Comparison of ENCODE assay signal across 1 cellular context in the genomic region with DNA sequence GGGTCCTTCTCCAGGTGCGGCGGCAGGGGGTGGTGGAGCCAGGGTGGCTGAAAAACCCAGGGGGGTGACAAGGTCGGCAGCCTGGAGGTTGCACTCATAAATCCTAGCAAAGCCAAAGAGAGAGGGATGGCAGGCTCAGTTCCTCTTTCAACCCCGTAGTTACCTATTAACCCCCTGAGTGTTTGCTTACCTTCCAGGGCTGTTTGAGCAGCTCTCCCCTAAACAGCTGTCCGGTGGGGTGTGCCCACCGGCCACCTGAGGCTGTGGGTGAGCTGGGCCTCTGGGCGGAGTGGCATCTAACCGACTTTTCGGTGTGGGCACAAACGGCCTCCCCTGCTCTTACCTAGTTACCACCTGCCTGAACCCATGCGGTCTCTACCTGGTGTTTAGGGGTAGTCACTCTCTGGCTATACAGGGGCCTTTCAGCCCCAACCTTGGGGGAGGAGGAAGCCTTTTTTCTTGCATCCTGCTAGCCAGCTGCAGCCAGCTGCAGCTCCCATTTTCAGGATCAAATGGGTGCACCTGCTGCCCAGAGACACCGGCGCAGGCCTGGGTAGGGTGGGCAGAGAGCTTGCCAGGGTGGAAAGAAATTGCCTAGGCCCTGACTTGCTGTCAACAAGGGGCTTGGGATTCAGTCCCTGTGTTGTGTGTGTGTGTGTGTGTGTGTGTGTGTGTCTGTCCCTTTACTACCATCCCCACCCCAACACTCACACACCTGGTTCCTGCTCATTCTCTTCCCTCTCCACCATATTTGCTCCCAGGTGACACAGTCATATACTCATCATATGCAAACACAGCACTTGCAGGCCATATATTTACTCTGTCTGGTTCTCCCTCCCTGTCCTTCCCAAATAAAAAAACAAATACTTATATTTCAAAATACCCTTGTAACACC.
TF ChIP-seq lines count a peak whose summit lies in the region.

No MANE protein-coding gene starts in this region.

TF ChIP-seq in HepG2, 621 proteins besides CTCF, POLR2A, EP300 and RAD21 (continued from another document and continues in another):
- TF ChIP-seq JUN (CRISPR knock-in tag; IDR thresholded peaks at IDR 0.05), result no peak
- TF ChIP-seq MEIS2 (CRISPR knock-in tag; IDR thresholded peaks at IDR 0.05), result no peak
- no peak for TF ChIP-seq ETV6 (CRISPR knock-in tag; conservative IDR thresholded peaks at IDR 0.05)
- TF ChIP-seq, protein P1, sequence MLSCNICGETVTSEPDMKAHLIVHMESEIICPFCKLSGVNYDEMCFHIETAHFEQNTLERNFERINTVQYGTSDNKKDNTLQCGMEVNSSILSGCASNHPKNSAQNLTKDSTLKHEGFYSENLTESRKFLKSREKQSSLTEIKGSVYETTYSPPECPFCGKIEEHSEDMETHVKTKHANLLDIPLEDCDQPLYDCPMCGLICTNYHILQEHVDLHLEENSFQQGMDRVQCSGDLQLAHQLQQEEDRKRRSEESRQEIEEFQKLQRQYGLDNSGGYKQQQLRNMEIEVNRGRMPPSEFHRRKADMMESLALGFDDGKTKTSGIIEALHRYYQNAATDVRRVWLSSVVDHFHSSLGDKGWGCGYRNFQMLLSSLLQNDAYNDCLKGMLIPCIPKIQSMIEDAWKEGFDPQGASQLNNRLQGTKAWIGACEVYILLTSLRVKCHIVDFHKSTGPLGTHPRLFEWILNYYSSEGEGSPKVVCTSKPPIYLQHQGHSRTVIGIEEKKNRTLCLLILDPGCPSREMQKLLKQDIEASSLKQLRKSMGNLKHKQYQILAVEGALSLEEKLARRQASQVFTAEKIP (CRISPR knock-in tag; IDR thresholded peaks at IDR 0.05; ENCODE audit: borderline replicate concordance), result no peak
- TF ChIP-seq, protein P2, sequence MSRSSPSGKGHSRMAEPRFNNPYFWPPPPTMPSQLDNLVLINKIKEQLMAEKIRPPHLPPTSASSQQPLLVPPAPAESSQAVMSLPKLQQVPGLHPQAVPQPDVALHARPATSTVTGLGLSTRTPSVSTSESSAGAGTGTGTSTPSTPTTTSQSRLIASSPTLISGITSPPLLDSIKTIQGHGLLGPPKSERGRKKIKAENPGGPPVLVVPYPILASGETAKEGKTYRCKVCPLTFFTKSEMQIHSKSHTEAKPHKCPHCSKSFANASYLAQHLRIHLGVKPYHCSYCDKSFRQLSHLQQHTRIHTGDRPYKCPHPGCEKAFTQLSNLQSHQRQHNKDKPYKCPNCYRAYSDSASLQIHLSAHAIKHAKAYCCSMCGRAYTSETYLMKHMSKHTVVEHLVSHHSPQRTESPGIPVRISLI (CRISPR knock-in tag; IDR thresholded peaks at IDR 0.05; ENCODE audit: borderline replicate concordance), result no peak
- TF ChIP-seq, protein P3, sequence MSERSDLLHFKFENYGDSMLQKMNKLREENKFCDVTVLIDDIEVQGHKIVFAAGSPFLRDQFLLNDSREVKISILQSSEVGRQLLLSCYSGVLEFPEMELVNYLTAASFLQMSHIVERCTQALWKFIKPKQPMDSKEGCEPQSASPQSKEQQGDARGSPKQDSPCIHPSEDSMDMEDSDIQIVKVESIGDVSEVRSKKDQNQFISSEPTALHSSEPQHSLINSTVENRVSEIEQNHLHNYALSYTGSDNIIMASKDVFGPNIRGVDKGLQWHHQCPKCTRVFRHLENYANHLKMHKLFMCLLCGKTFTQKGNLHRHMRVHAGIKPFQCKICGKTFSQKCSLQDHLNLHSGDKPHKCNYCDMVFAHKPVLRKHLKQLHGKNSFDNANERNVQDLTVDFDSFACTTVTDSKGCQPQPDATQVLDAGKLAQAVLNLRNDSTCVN (CRISPR knock-in tag; IDR thresholded peaks at IDR 0.05; ENCODE audit: borderline replicate concordance), result no peak
- TF ChIP-seq HOXA3 (CRISPR knock-in tag; IDR thresholded peaks at IDR 0.05), result peak; percentile 56; the same call in 1 of the 2 replicates
- TF ChIP-seq ZNF501 (CRISPR knock-in tag; IDR thresholded peaks at IDR 0.05), result 0 out of 2 replicates have a peak, but pooled peaks have one; percentile 53
- TF ChIP-seq, protein P4, sequence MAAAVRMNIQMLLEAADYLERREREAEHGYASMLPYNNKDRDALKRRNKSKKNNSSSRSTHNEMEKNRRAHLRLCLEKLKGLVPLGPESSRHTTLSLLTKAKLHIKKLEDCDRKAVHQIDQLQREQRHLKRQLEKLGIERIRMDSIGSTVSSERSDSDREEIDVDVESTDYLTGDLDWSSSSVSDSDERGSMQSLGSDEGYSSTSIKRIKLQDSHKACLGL (CRISPR knock-in tag; IDR thresholded peaks at IDR 0.05), result peak; percentile 41; the same call in 1 of the 2 replicates
- TF ChIP-seq TSC22D2 (CRISPR knock-in tag; IDR thresholded peaks at IDR 0.05; ENCODE audit: borderline replicate concordance), result no peak
- TF ChIP-seq, protein P5, sequence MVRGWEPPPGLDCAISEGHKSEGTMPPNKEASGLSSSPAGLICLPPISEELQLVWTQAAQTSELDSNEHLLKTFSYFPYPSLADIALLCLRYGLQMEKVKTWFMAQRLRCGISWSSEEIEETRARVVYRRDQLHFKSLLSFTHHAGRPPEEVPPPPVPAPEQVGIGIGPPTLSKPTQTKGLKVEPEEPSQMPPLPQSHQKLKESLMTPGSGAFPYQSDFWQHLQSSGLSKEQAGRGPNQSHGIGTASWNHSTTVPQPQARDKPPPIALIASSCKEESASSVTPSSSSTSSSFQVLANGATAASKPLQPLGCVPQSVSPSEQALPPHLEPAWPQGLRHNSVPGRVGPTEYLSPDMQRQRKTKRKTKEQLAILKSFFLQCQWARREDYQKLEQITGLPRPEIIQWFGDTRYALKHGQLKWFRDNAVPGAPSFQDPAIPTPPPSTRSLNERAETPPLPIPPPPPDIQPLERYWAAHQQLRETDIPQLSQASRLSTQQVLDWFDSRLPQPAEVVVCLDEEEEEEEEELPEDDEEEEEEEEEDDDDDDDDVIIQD (CRISPR knock-in tag; IDR thresholded peaks at IDR 0.05; ENCODE audit: low read depth), result no peak
- no peak for TF ChIP-seq ZNF614 (CRISPR knock-in tag; IDR thresholded peaks at IDR 0.05; ENCODE audit: borderline replicate concordance)
- no peak for TF ChIP-seq ZNF557 (CRISPR knock-in tag; IDR thresholded peaks at IDR 0.05)
- no peak for TF ChIP-seq ZNF160 (CRISPR knock-in tag; IDR thresholded peaks at IDR 0.05)
- no peak for TF ChIP-seq ZNF709 (CRISPR knock-in tag; IDR thresholded peaks at IDR 0.05)
- no peak for TF ChIP-seq REPIN1 (CRISPR knock-in tag; IDR thresholded peaks at IDR 0.05; ENCODE audit: borderline replicate concordance, low read depth)
- 0 out of 2 replicates have a peak, but pooled peaks have one; percentile 22 for TF ChIP-seq MXD4 (CRISPR knock-in tag; IDR thresholded peaks at IDR 0.05)
- TF ChIP-seq, protein P6, sequence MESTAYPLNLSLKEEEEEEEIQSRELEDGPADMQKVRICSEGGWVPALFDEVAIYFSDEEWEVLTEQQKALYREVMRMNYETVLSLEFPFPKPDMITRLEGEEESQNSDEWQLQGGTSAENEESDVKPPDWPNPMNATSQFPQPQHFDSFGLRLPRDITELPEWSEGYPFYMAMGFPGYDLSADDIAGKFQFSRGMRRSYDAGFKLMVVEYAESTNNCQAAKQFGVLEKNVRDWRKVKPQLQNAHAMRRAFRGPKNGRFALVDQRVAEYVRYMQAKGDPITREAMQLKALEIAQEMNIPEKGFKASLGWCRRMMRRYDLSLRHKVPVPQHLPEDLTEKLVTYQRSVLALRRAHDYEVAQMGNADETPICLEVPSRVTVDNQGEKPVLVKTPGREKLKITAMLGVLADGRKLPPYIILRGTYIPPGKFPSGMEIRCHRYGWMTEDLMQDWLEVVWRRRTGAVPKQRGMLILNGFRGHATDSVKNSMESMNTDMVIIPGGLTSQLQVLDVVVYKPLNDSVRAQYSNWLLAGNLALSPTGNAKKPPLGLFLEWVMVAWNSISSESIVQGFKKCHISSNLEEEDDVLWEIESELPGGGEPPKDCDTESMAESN (CRISPR knock-in tag; conservative IDR thresholded peaks at IDR 0.05), result no peak
- TF ChIP-seq IRF2 (CRISPR knock-in tag; IDR thresholded peaks at IDR 0.05), result no peak
- TF ChIP-seq, protein P7, sequence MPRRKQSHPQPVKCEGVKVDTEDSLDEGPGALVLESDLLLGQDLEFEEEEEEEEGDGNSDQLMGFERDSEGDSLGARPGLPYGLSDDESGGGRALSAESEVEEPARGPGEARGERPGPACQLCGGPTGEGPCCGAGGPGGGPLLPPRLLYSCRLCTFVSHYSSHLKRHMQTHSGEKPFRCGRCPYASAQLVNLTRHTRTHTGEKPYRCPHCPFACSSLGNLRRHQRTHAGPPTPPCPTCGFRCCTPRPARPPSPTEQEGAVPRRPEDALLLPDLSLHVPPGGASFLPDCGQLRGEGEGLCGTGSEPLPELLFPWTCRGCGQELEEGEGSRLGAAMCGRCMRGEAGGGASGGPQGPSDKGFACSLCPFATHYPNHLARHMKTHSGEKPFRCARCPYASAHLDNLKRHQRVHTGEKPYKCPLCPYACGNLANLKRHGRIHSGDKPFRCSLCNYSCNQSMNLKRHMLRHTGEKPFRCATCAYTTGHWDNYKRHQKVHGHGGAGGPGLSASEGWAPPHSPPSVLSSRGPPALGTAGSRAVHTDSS (CRISPR knock-in tag; conservative IDR thresholded peaks at IDR 0.05), result no peak
- no peak for TF ChIP-seq PAF1 (CRISPR knock-in tag; IDR thresholded peaks at IDR 0.05)
- TF ChIP-seq ZNF530 (CRISPR knock-in tag; IDR thresholded peaks at IDR 0.05; ENCODE audit: low read depth), result no peak
- TF ChIP-seq ZNF567 (CRISPR knock-in tag; IDR thresholded peaks at IDR 0.05; ENCODE audit: borderline replicate concordance), result no peak
- no peak for TF ChIP-seq ZFYVE20 (CRISPR knock-in tag; IDR thresholded peaks at IDR 0.05; ENCODE audit: borderline replicate concordance, low read depth)
- 0 out of 2 replicates have a peak, but pooled peaks have one; percentile 32 for TF ChIP-seq EEA1 (CRISPR knock-in tag; IDR thresholded peaks at IDR 0.05; ENCODE audit: borderline replicate concordance)
- TF ChIP-seq ZNF616 (CRISPR knock-in tag; IDR thresholded peaks at IDR 0.05; ENCODE audit: low read depth), result no peak
- TF ChIP-seq ZNF446 (CRISPR knock-in tag; IDR thresholded peaks at IDR 0.05), result no peak
- no peak for TF ChIP-seq ZNF720 (CRISPR knock-in tag; IDR thresholded peaks at IDR 0.05)
- TF ChIP-seq ZNF383 (CRISPR knock-in tag; IDR thresholded peaks at IDR 0.05; ENCODE audit: borderline replicate concordance), result no peak
- no peak for TF ChIP-seq ZNF460 (CRISPR knock-in tag; IDR thresholded peaks at IDR 0.05; ENCODE audit: borderline replicate concordance)
- TF ChIP-seq, protein P8, sequence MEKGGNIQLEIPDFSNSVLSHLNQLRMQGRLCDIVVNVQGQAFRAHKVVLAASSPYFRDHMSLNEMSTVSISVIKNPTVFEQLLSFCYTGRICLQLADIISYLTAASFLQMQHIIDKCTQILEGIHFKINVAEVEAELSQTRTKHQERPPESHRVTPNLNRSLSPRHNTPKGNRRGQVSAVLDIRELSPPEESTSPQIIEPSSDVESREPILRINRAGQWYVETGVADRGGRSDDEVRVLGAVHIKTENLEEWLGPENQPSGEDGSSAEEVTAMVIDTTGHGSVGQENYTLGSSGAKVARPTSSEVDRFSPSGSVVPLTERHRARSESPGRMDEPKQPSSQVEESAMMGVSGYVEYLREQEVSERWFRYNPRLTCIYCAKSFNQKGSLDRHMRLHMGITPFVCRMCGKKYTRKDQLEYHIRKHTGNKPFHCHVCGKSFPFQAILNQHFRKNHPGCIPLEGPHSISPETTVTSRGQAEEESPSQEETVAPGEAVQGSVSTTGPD (CRISPR knock-in tag; IDR thresholded peaks at IDR 0.05), result no peak
- no peak for TF ChIP-seq MBD4 (IDR thresholded peaks at IDR 0.05; ENCODE audit: borderline replicate concordance, low read length)
- TF ChIP-seq KDM3A (CRISPR knock-in tag; IDR thresholded peaks at IDR 0.05; ENCODE audit: low read depth), result no peak
- no peak for TF ChIP-seq ZNF879 (CRISPR knock-in tag; IDR thresholded peaks at IDR 0.05)
- no peak for TF ChIP-seq ZNF777 (CRISPR knock-in tag; IDR thresholded peaks at IDR 0.05)
- no peak for TF ChIP-seq HOXD1 (CRISPR knock-in tag; IDR thresholded peaks at IDR 0.05)
- TF ChIP-seq ZMYM2 (CRISPR knock-in tag; IDR thresholded peaks at IDR 0.05), result no peak
- no peak for TF ChIP-seq SMAD1 (CRISPR knock-in tag; IDR thresholded peaks at IDR 0.05; ENCODE audit: borderline replicate concordance, low read depth)
- TF ChIP-seq, protein P9, sequence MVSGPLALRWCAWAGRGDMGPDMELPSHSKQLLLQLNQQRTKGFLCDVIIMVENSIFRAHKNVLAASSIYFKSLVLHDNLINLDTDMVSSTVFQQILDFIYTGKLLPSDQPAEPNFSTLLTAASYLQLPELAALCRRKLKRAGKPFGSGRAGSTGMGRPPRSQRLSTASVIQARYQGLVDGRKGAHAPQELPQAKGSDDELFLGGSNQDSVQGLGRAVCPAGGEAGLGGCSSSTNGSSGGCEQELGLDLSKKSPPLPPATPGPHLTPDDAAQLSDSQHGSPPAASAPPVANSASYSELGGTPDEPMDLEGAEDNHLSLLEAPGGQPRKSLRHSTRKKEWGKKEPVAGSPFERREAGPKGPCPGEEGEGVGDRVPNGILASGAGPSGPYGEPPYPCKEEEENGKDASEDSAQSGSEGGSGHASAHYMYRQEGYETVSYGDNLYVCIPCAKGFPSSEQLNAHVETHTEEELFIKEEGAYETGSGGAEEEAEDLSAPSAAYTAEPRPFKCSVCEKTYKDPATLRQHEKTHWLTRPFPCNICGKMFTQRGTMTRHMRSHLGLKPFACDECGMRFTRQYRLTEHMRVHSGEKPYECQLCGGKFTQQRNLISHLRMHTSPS (CRISPR knock-in tag; IDR thresholded peaks at IDR 0.05; ENCODE audit: low read depth), result peak; percentile 82
- no peak for TF ChIP-seq ZNF207 (IDR thresholded peaks at IDR 0.05; ENCODE audit: borderline replicate concordance)
- TF ChIP-seq KLF15 (CRISPR knock-in tag; IDR thresholded peaks at IDR 0.05; ENCODE audit: borderline replicate concordance), result no peak
- no peak for TF ChIP-seq NCOR1 (IDR thresholded peaks at IDR 0.05; ENCODE audit: borderline replicate concordance, low read length)
- peak; percentile 6; the same call in 1 of the 2 replicates for TF ChIP-seq BCL6 (CRISPR knock-in tag; IDR thresholded peaks at IDR 0.05)
- no peak for TF ChIP-seq GLI4 (CRISPR knock-in tag; IDR thresholded peaks at IDR 0.05; ENCODE audit: borderline replicate concordance)
- TF ChIP-seq NFE2L2 (IDR thresholded peaks at IDR 0.05; ENCODE audit: low read length), result no peak
- TF ChIP-seq TARDBP (CRISPR knock-in tag; IDR thresholded peaks at IDR 0.05), result no peak
- TF ChIP-seq SALL2 (CRISPR knock-in tag; IDR thresholded peaks at IDR 0.05), result no peak
- TF ChIP-seq ZNF335 (CRISPR knock-in tag; IDR thresholded peaks at IDR 0.05), result no peak
- no peak for TF ChIP-seq ZNF790 (CRISPR knock-in tag; IDR thresholded peaks at IDR 0.05; ENCODE audit: borderline replicate concordance)
- TF ChIP-seq, protein P10, sequence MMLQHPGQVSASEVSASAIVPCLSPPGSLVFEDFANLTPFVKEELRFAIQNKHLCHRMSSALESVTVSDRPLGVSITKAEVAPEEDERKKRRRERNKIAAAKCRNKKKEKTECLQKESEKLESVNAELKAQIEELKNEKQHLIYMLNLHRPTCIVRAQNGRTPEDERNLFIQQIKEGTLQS (CRISPR knock-in tag; IDR thresholded peaks at IDR 0.05), result no peak
- TF ChIP-seq ZNF12 (CRISPR knock-in tag; IDR thresholded peaks at IDR 0.05), result no peak
- no peak for TF ChIP-seq NAIF1 (CRISPR knock-in tag; IDR thresholded peaks at IDR 0.05; ENCODE audit: borderline replicate concordance)
- TF ChIP-seq GATAD1 (CRISPR knock-in tag; IDR thresholded peaks at IDR 0.05), result no peak
- no peak for TF ChIP-seq BHLHE40 (IDR thresholded peaks at IDR 0.05; ENCODE audit: low read length)
